2 cellular contexts compared by ENCODE assay signal in the genomic region with DNA sequence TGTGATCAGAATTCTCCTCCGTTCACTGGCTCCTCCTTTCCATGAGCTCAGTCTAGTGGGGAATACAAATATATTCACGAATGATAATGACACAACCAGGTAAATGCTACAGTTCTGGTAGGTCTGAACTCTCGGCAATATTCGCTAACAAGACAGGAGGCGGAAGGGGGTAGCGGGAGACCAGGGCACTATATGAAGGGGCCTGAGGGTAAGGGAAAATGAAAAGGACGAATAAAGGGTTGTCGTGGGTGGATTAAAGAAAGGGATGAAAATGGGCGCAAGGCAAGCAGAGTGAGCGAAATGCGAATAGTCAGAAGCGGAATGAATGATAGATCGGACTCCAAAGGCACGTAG.
TF ChIP-seq lines count a peak whose summit lies in the region.

No MANE protein-coding gene starts in this region.

TF ChIP-seq in HCT116, 20 proteins besides CTCF, POLR2A, EP300 and RAD21 (continued from another document):
- TF ChIP-seq TCF7L2 (IDR thresholded peaks at IDR 0.05; ENCODE audit: borderline replicate concordance, extremely low read depth, insufficient read depth, insufficient read length), result no peak
- TF ChIP-seq EGR1 (IDR thresholded peaks at IDR 0.05; ENCODE audit: low read depth), result no peak
- no peak for TF ChIP-seq YY1 (IDR thresholded peaks at IDR 0.05; ENCODE audit: extremely low read depth, insufficient replicate concordance, low read depth, low read length)
- no peak for TF ChIP-seq SRF (IDR thresholded peaks at IDR 0.05; ENCODE audit: low read depth)
- TF ChIP-seq POLR2AphosphoS5 (IDR thresholded peaks at IDR 0.05; ENCODE audit: low read depth, low read length), result no peak
- no peak for TF ChIP-seq FOSL1 (IDR thresholded peaks at IDR 0.05; ENCODE audit: low read depth)
- no peak for TF ChIP-seq JUND (IDR thresholded peaks at IDR 0.05)
- TF ChIP-seq CEBPB (IDR thresholded peaks at IDR 0.05; ENCODE audit: low read depth), result no peak
- TF ChIP-seq, protein P1, sequence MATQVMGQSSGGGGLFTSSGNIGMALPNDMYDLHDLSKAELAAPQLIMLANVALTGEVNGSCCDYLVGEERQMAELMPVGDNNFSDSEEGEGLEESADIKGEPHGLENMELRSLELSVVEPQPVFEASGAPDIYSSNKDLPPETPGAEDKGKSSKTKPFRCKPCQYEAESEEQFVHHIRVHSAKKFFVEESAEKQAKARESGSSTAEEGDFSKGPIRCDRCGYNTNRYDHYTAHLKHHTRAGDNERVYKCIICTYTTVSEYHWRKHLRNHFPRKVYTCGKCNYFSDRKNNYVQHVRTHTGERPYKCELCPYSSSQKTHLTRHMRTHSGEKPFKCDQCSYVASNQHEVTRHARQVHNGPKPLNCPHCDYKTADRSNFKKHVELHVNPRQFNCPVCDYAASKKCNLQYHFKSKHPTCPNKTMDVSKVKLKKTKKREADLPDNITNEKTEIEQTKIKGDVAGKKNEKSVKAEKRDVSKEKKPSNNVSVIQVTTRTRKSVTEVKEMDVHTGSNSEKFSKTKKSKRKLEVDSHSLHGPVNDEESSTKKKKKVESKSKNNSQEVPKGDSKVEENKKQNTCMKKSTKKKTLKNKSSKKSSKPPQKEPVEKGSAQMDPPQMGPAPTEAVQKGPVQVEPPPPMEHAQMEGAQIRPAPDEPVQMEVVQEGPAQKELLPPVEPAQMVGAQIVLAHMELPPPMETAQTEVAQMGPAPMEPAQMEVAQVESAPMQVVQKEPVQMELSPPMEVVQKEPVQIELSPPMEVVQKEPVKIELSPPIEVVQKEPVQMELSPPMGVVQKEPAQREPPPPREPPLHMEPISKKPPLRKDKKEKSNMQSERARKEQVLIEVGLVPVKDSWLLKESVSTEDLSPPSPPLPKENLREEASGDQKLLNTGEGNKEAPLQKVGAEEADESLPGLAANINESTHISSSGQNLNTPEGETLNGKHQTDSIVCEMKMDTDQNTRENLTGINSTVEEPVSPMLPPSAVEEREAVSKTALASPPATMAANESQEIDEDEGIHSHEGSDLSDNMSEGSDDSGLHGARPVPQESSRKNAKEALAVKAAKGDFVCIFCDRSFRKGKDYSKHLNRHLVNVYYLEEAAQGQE (IDR thresholded peaks at IDR 0.05; ENCODE audit: low read depth), result no peak
- TF ChIP-seq, protein P2, sequence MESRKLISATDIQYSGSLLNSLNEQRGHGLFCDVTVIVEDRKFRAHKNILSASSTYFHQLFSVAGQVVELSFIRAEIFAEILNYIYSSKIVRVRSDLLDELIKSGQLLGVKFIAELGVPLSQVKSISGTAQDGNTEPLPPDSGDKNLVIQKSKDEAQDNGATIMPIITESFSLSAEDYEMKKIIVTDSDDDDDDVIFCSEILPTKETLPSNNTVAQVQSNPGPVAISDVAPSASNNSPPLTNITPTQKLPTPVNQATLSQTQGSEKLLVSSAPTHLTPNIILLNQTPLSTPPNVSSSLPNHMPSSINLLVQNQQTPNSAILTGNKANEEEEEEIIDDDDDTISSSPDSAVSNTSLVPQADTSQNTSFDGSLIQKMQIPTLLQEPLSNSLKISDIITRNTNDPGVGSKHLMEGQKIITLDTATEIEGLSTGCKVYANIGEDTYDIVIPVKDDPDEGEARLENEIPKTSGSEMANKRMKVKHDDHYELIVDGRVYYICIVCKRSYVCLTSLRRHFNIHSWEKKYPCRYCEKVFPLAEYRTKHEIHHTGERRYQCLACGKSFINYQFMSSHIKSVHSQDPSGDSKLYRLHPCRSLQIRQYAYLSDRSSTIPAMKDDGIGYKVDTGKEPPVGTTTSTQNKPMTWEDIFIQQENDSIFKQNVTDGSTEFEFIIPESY (IDR thresholded peaks at IDR 0.05; ENCODE audit: extremely low read depth, insufficient replicate concordance, low read length), result no peak
- TF ChIP-seq SP1 (IDR thresholded peaks at IDR 0.05; ENCODE audit: low read depth), result no peak; the same call in 1 of the 2 replicates
- TF ChIP-seq ELF1 (IDR thresholded peaks at IDR 0.05; ENCODE audit: borderline replicate concordance, low read depth), result no peak
- no peak for TF ChIP-seq SIN3A (IDR thresholded peaks at IDR 0.05; ENCODE audit: low read depth)
- TF ChIP-seq CBX3 (IDR thresholded peaks at IDR 0.05; ENCODE audit: low read depth), result no peak
- TF ChIP-seq, protein P3, sequence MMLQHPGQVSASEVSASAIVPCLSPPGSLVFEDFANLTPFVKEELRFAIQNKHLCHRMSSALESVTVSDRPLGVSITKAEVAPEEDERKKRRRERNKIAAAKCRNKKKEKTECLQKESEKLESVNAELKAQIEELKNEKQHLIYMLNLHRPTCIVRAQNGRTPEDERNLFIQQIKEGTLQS (IDR thresholded peaks at IDR 0.05), result no peak

TF ChIP-seq in SK-N-SH, 30 proteins besides CTCF, POLR2A, EP300 and RAD21:
- TF ChIP-seq, protein P4, sequence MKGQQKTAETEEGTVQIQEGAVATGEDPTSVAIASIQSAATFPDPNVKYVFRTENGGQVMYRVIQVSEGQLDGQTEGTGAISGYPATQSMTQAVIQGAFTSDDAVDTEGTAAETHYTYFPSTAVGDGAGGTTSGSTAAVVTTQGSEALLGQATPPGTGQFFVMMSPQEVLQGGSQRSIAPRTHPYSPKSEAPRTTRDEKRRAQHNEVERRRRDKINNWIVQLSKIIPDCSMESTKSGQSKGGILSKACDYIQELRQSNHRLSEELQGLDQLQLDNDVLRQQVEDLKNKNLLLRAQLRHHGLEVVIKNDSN (IDR thresholded peaks at IDR 0.05; ENCODE audit: borderline replicate concordance, low read depth), result no peak
- TF ChIP-seq, protein P5, sequence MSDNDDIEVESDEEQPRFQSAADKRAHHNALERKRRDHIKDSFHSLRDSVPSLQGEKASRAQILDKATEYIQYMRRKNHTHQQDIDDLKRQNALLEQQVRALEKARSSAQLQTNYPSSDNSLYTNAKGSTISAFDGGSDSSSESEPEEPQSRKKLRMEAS (IDR thresholded peaks at IDR 0.05; ENCODE audit: low read depth), result no peak
- TF ChIP-seq SIN3A (IDR thresholded peaks at IDR 0.05; ENCODE audit: borderline replicate concordance, low read depth, low read length) (no peak), EZH2phosphoT487 (IDR thresholded peaks at IDR 0.05; ENCODE audit: borderline replicate concordance, low read depth) (no peak), YY1 (IDR thresholded peaks at IDR 0.05; ENCODE audit: low read depth) (no peak)
- TF ChIP-seq, protein P6, sequence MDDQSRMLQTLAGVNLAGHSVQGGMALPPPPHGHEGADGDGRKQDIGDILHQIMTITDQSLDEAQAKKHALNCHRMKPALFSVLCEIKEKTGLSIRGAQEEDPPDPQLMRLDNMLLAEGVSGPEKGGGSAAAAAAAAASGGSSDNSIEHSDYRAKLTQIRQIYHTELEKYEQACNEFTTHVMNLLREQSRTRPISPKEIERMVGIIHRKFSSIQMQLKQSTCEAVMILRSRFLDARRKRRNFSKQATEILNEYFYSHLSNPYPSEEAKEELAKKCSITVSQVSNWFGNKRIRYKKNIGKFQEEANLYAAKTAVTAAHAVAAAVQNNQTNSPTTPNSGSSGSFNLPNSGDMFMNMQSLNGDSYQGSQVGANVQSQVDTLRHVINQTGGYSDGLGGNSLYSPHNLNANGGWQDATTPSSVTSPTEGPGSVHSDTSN (IDR thresholded peaks at IDR 0.05), result no peak
